In genomic region chr7:101747758-101748345, GRCh38 we compare ENCODE assay signal across 17 cellular contexts.
DNase-seq lines count a peak whose midpoint lies in the region; ATAC-seq and TF ChIP-seq lines count a peak whose summit lies in the region.
"Had no signal": no experiment of that assay in that cellular context is flagged by ENCODE, and none has a peak within 500 bp of the region (broad histone marks: within the 10 kb centered on the region; RNA-seq: fewer than 3 reads in every experiment).

No MANE protein-coding gene starts in this region.

- H3K4me1 ChIP-seq in MM.1S (ENCODE audit: low read length): peaks cover 25% of the 10 kb centered on the region
- peaks cover 16% of the 10 kb centered on the region for H3K4me1 ChIP-seq in mesenchymal stem cell (ENCODE audit: control insufficient read depth, insufficient read depth, low read depth, low read length)
- peaks cover 24% of the 10 kb centered on the region for H3K4me1 ChIP-seq in smooth muscle cell (ENCODE audit: low read depth)
- peaks cover 3 to 7% of the 10 kb centered on the region in 2 donors for H3K4me1 ChIP-seq in adrenal gland (replicated peaks in 1 of 2)
- H3K4me1 ChIP-seq in testis: no peaks in the 10 kb centered on the region

- peak overlapping the region; percentile 26 for H2AFZ ChIP-seq in MM.1S (ENCODE audit: low read length)
- H2AFZ ChIP-seq in mesenchymal stem cell (ENCODE audit: low read depth, low read length): peak overlapping the region; percentile 14
- H2AFZ ChIP-seq in smooth muscle cell (ENCODE audit: low read depth): peak overlapping the region; percentile 91

- no peaks in the 10 kb centered on the region for H3K79me1 ChIP-seq in mesenchymal stem cell (replicated peaks; ENCODE audit: low read length, poor library complexity, severe bottlenecking)

- CTCF ChIA-PET in activated CD4-positive, alpha-beta T cell treated with anti-CD3 and anti-CD28 coated beads for 36 hours (lab: Charles Lee): no interaction called here
- CTCF ChIA-PET in WTC11 (lab: Charles Lee): interaction anchor here (0.7 to 1.0 kb wide), 3 partner anchors 58 to 322 kb away, joined by 3 to 4 read pairs (median 3); no protein-coding TSS in a partner anchor

- H2BK5ac ChIP-seq in mesenchymal stem cell (ENCODE audit: low read depth, low read length, poor library complexity, severe bottlenecking): no peak overlapping the region

- H3K4me2 ChIP-seq in MM.1S (ENCODE audit: low read depth, low read length) (peak overlapping the region; percentile 67; the same call in 1 of the 2 replicates), mesenchymal stem cell (ENCODE audit: low read length, poor library complexity, severe bottlenecking) (no peak overlapping the region), smooth muscle cell (peak overlapping the region; percentile 67)

- no peak overlapping the region for H4K8ac ChIP-seq in mesenchymal stem cell (ENCODE audit: low read length)

- H3K9ac ChIP-seq in MM.1S (ENCODE audit: low read length) (peak overlapping the region; percentile 38; the same call in 1 of the 2 replicates), mesenchymal stem cell (ENCODE audit: low read length) (no peak overlapping the region), smooth muscle cell (ENCODE audit: low read depth) (no peak overlapping the region)

- no peak overlapping the region for H3K14ac ChIP-seq in mesenchymal stem cell (ENCODE audit: low read length in 2 of 2)

- no peaks in the 10 kb centered on the region for H3K27me3 Mint-ChIP-seq in activated CD4-positive, alpha-beta T cell treated with anti-CD3 and anti-CD28 coated beads, Interleukin-2, amount 10 ng/mL, durations not matched to agents 24 days and 14 days
- H3K27me3 Mint-ChIP-seq in activated CD4-positive, alpha-beta T cell treated with anti-CD3 and anti-CD28 coated beads for 36 hours: no peaks in the 10 kb centered on the region
- no peaks in the 10 kb centered on the region for H3K27me3 Mint-ChIP-seq in WTC11 (ENCODE audit: low read depth)

- H3K27ac ChIP-seq in MM.1S (ENCODE audit: low read length): peak overlapping the region; percentile 91
- no peak overlapping the region for H3K27ac ChIP-seq in mesenchymal stem cell (ENCODE audit: low read length, poor library complexity, severe bottlenecking)
- H3K27ac ChIP-seq in smooth muscle cell (ENCODE audit: low read depth): no peak overlapping the region
- H3K27ac ChIP-seq in adrenal gland: no peak overlapping the region
- H3K27ac ChIP-seq in testis: no peak overlapping the region

- ATAC-seq in activated CD4-positive, alpha-beta T cell treated with anti-CD3 and anti-CD28 coated beads for 36 hours: no peak
- ATAC-seq in WTC11: no peak
- ATAC-seq: HCT116, Right ventricle myocardium inferior had no signal

- no peak overlapping the region for H2BK15ac ChIP-seq in mesenchymal stem cell (ENCODE audit: low read depth, poor library complexity, severe bottlenecking)

- TF ChIP-seq CTCF in MM.1S (IDR thresholded peaks at IDR 0.05; ENCODE audit: low read length) (no peak), smooth muscle cell (IDR thresholded peaks at IDR 0.05; ENCODE audit: borderline replicate concordance, insufficient read depth, poor library complexity, severe bottlenecking) (no peak), adrenal gland (IDR thresholded peaks at IDR 0.05) (no peak), testis (IDR thresholded peaks at IDR 0.05) (no peak), WTC11 (IDR thresholded peaks at IDR 0.05) (no peak)

- intact Hi-C loops in activated CD4-positive, alpha-beta T cell treated with anti-CD3 and anti-CD28 coated beads, Interleukin-2, amount 10 ng/mL, durations not matched to agents 24 days and 14 days (cut with micrococcal nuclease): no loop called here
- intact Hi-C loops in activated CD4-positive, alpha-beta T cell treated with anti-CD3 and anti-CD28 coated beads for 36 hours (cut with DNase I, micrococcal nuclease): loop anchor here in 1 of 2 experiments (2.0 kb wide), 1 partner anchor 19 kb away; no protein-coding TSS in a partner anchor
- intact Hi-C loops in adrenal gland (cut with DNase I): no loop called here
- intact Hi-C loops in testis (cut with DNase I; ENCODE audit: low total_unique reads): no loop called here

- H3K27ac Mint-ChIP-seq in activated CD4-positive, alpha-beta T cell treated with anti-CD3 and anti-CD28 coated beads, Interleukin-2, amount 10 ng/mL, durations not matched to agents 24 days and 14 days: peak overlapping the region; percentile 11
- no peak overlapping the region for H3K27ac Mint-ChIP-seq in activated CD4-positive, alpha-beta T cell treated with anti-CD3 and anti-CD28 coated beads for 36 hours
- no peak overlapping the region for H3K27ac Mint-ChIP-seq in WTC11
- H3K27ac Mint-ChIP-seq: CD4-positive, alpha-beta memory T cell had no signal

- 74% methylated on average over 17 of the region's 17 CpGs for WGBS in mesenchymal stem cell
- 42% methylated on average over 16 of the region's 17 CpGs for WGBS in smooth muscle cell (ENCODE audit: low lambda C conversion rate)
- 4 to 32% (median 27%) methylated on average over 11 to 17 of the region's 17 CpGs for WGBS in adrenal gland, 4 donors
- 22 to 27% methylated on average over 17 of the region's 17 CpGs for WGBS in testis, 2 donors

- peaks cover 19% of the 10 kb centered on the region for H3K4me1 Mint-ChIP-seq in activated CD4-positive, alpha-beta T cell treated with anti-CD3 and anti-CD28 coated beads, Interleukin-2, amount 10 ng/mL, durations not matched to agents 24 days and 14 days
- no peaks in the 10 kb centered on the region for H3K4me1 Mint-ChIP-seq in activated CD4-positive, alpha-beta T cell treated with anti-CD3 and anti-CD28 coated beads for 36 hours
- peaks cover 13% of the 10 kb centered on the region for H3K4me1 Mint-ChIP-seq in WTC11

- no peaks in the 10 kb centered on the region for H3K9me3 Mint-ChIP-seq in activated CD4-positive, alpha-beta T cell treated with anti-CD3 and anti-CD28 coated beads, Interleukin-2, amount 10 ng/mL, durations not matched to agents 24 days and 14 days
- no peaks in the 10 kb centered on the region for H3K9me3 Mint-ChIP-seq in activated CD4-positive, alpha-beta T cell treated with anti-CD3 and anti-CD28 coated beads for 36 hours (ENCODE audit: low read depth)
- H3K9me3 Mint-ChIP-seq in WTC11: no peaks in the 10 kb centered on the region
- H3K9me3 Mint-ChIP-seq: CD4-positive, alpha-beta memory T cell had no signal

- no peaks in the 10 kb centered on the region for H3K9me3 ChIP-seq in MM.1S (replicated peaks; ENCODE audit: insufficient read depth, low read length)
- no peaks in the 10 kb centered on the region for H3K9me3 ChIP-seq in mesenchymal stem cell (ENCODE audit: control insufficient read depth, low read length)
- H3K9me3 ChIP-seq in smooth muscle cell (replicated peaks; ENCODE audit: low read depth): no peaks in the 10 kb centered on the region
- no peaks in the 10 kb centered on the region for H3K9me3 ChIP-seq in adrenal gland (replicated peaks in 1 of 3)
- no peaks in the 10 kb centered on the region for H3K9me3 ChIP-seq in testis

- POLR2A ChIA-PET in activated CD4-positive, alpha-beta T cell treated with anti-CD3 and anti-CD28 coated beads for 36 hours (lab: Charles Lee): no interaction called here
- POLR2A ChIA-PET in WTC11 (lab: Charles Lee): no interaction called here

- H3K9me2 ChIP-seq in MM.1S (replicated peaks; ENCODE audit: insufficient read depth, low read length): no peaks in the 10 kb centered on the region

- peak overlapping the region in 1 of 2 experiments; percentile 3 for H3K18ac ChIP-seq in mesenchymal stem cell (ENCODE audit: low read depth in 1 of 2, low read length in 2 of 2)

- H3K4me3 ChIP-seq in MM.1S (ENCODE audit: low read length) (no peak overlapping the region), mesenchymal stem cell (ENCODE audit: insufficient read depth in 1 of 2, low read depth in 1 of 2, low read length in 2 of 2) (peak overlapping the region in 1 of 2 experiments; percentile 56), smooth muscle cell (no peak overlapping the region), adrenal gland (no peak overlapping the region), testis (no peak overlapping the region)

- H2AK5ac ChIP-seq in mesenchymal stem cell (ENCODE audit: low read length, severe bottlenecking): no peak overlapping the region

- no peaks in the 10 kb centered on the region for H3K79me2 ChIP-seq in MM.1S (ENCODE audit: low read length)
- H3K79me2 ChIP-seq in smooth muscle cell (ENCODE audit: low read depth): no peaks in the 10 kb centered on the region

- no peak overlapping the region for H3K4ac ChIP-seq in mesenchymal stem cell (ENCODE audit: low read depth in 1 of 2, low read length in 2 of 2)

- H4K20me1 ChIP-seq in MM.1S (ENCODE audit: insufficient read depth, low read length) (no peaks in the 10 kb centered on the region), smooth muscle cell (ENCODE audit: low read depth) (no peaks in the 10 kb centered on the region)

- H4K91ac ChIP-seq in mesenchymal stem cell (ENCODE audit: low read length): no peak overlapping the region

- H3K23ac ChIP-seq in mesenchymal stem cell (ENCODE audit: low read length in 2 of 2): no peak overlapping the region

- no peaks in the 10 kb centered on the region for H3K27me3 ChIP-seq in MM.1S (replicated peaks; ENCODE audit: insufficient read depth, low read length)
- H3K27me3 ChIP-seq in mesenchymal stem cell (ENCODE audit: control insufficient read depth in 1 of 2, insufficient read depth in 1 of 2, low read length in 2 of 2): peaks cover 10 to 63% of the 10 kb centered on the region in 2 experiments
- H3K27me3 ChIP-seq in smooth muscle cell (ENCODE audit: low read depth): no peaks in the 10 kb centered on the region
- peaks cover 3% of the 10 kb centered on the region for H3K27me3 ChIP-seq in adrenal gland
- H3K27me3 ChIP-seq in testis: no peaks in the 10 kb centered on the region

- H3K4me3 Mint-ChIP-seq in activated CD4-positive, alpha-beta T cell treated with anti-CD3 and anti-CD28 coated beads, Interleukin-2, amount 10 ng/mL, durations not matched to agents 24 days and 14 days: no peak overlapping the region
- no peak overlapping the region for H3K4me3 Mint-ChIP-seq in activated CD4-positive, alpha-beta T cell treated with anti-CD3 and anti-CD28 coated beads for 36 hours
- no peak overlapping the region for H3K4me3 Mint-ChIP-seq in WTC11
- H3K4me3 Mint-ChIP-seq: CD4-positive, alpha-beta memory T cell had no signal

- H3K36me3 ChIP-seq in MM.1S (replicated peaks; ENCODE audit: insufficient read depth, low read length) (no peaks in the 10 kb centered on the region), mesenchymal stem cell (ENCODE audit: control insufficient read depth in 1 of 2, insufficient read depth in 2 of 2, low read depth in 1 of 2, low read length in 2 of 2) (no peaks in the 10 kb centered on the region), smooth muscle cell (ENCODE audit: low read depth) (no peaks in the 10 kb centered on the region), adrenal gland (replicated peaks in 1 of 2) (no peaks in the 10 kb centered on the region), testis (ENCODE audit: low read depth, missing control alignments) (no peaks in the 10 kb centered on the region)

- no peaks in the 10 kb centered on the region for H3K36me3 Mint-ChIP-seq in activated CD4-positive, alpha-beta T cell treated with anti-CD3 and anti-CD28 coated beads, Interleukin-2, amount 10 ng/mL, durations not matched to agents 24 days and 14 days (ENCODE audit: low read depth)
- no peaks in the 10 kb centered on the region for H3K36me3 Mint-ChIP-seq in activated CD4-positive, alpha-beta T cell treated with anti-CD3 and anti-CD28 coated beads for 36 hours (ENCODE audit: low read depth)
- no peaks in the 10 kb centered on the region for H3K36me3 Mint-ChIP-seq in WTC11
- H3K36me3 Mint-ChIP-seq: CD4-positive, alpha-beta memory T cell had no signal

- no peak overlapping the region for H2BK120ac ChIP-seq in mesenchymal stem cell (ENCODE audit: low read depth, low read length)

- TF ChIP-seq POLR2A in adrenal gland (IDR thresholded peaks at IDR 0.05): no peak
- TF ChIP-seq POLR2A in testis (IDR thresholded peaks at IDR 0.05): no peak

- H2BK12ac ChIP-seq in mesenchymal stem cell (ENCODE audit: low read length in 2 of 2): no peak overlapping the region

- H3F3A ChIP-seq in MM.1S (ENCODE audit: insufficient read depth, low read length): peaks cover 28% of the 10 kb centered on the region
- peaks cover 14% of the 10 kb centered on the region for H3F3A ChIP-seq in smooth muscle cell (ENCODE audit: low read depth)

- no peak for DNase-seq in activated CD4-positive, alpha-beta T cell treated with anti-CD3 and anti-CD28 coated beads, Interleukin-2, amount 10 ng/mL, durations not matched to agents 24 days and 14 days
- DNase-seq in activated CD4-positive, alpha-beta T cell treated with anti-CD3 and anti-CD28 coated beads for 36 hours: no peak
- DNase-seq in MM.1S (no peak), mesenchymal stem cell (no peak), smooth muscle cell (lab: John Stamatoyannopoulos, UW; ENCODE audit: unreplicated experiment) (no peak), adrenal gland (no peak), testis (no peak), WTC11 (ENCODE audit: low spot score) (no peak)
- DNase-seq: CD4-positive, alpha-beta memory T cell; EL; KBM-7; NCI-H1417 treated with DMSO at 0.1 percent for 48 hours; NCI-H1930; NCI-H226; NCI-H524 treated with DMSO at 0.1 percent for 48 hours had no signal

Comparison
In these comparisons a context has a peak if more than half of its experiments do, and no peak if none do; other contexts are left out.
1. H2AFZ ChIP-seq: peak in every context shown above with its lines; median percentile 91 in smooth muscle cell; 26 in MM.1S; 14 in mesenchymal stem cell.